1 cellular context compared by ENCODE assay signal in the genomic region with DNA sequence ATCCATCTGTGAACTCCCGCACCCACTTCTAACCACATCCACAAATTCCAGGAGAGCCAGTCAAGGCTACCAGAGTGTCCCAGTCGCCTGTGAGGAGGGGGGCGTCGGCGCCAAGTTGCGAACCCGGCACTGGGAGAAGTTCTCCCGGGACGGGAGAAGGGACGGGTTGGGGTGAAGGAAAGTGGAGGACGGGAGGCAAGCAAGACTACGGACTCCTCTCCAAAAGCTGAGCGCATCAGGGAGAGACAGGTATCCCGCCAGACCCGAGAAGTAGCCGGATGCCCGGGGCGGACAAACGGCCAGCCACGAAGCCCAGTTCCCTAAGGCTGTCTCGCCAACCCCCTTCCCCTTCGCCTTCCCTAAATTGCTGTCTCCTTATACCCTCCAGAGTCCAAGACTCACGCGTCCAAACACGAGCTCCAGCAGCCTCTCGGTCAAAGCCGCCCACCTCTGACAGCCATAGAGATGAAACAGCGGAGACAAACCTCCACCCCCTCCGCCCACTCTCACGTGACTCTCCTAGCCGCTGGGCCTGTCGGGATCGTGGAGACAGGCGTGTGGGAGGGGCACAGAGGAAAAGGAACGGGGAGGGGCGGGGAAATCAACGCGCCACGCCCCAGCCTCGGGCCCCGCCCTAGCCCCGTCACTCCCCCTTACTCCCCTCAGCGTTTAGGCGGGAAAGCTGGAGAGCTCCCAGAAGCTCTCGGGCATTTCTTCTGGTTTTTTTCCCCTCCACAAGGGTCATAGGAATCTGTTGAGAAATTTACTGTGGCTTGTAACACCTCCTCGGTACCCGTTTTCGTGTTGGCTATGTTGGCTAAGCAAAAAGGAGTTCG.
TF ChIP-seq lines count a peak whose summit lies in the region.

Gene MICU1 (minus strand): TSS at position 472 of the 836 bp plus-strand sequence. CDS start 59,286 bp downstream, outside the sequence.

TF ChIP-seq in A549, 52 proteins besides CTCF, POLR2A, EP300 and RAD21 (continued from another document):
- TF ChIP-seq, protein P1, sequence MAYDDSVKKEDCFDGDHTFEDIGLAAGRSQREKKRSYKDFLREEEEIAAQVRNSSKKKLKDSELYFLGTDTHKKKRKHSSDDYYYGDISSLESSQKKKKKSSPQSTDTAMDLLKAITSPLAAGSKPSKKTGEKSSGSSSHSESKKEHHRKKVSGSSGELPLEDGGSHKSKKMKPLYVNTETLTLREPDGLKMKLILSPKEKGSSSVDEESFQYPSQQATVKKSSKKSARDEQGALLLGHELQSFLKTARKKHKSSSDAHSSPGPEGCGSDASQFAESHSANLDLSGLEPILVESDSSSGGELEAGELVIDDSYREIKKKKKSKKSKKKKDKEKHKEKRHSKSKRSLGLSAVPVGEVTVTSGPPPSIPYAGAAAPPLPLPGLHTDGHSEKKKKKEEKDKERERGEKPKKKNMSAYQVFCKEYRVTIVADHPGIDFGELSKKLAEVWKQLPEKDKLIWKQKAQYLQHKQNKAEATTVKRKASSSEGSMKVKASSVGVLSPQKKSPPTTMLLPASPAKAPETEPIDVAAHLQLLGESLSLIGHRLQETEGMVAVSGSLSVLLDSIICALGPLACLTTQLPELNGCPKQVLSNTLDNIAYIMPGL (CRISPR knock-in tag; IDR thresholded peaks at IDR 0.05; ENCODE audit: borderline replicate concordance) = no peak
- no peak for TF ChIP-seq NFE2L2 (conservative IDR thresholded peaks at IDR 0.05; ENCODE audit: low read length)
- no peak for TF ChIP-seq EHMT2 (IDR thresholded peaks at IDR 0.05; ENCODE audit: low read depth)
- TF ChIP-seq BCL3 (IDR thresholded peaks at IDR 0.05) = peak; percentile 46; the same call in 1 of the 3 replicates
- TF ChIP-seq CBX2 (IDR thresholded peaks at IDR 0.05; ENCODE audit: borderline replicate concordance, low read depth) = no peak
- no peak for TF ChIP-seq KDM1A (IDR thresholded peaks at IDR 0.05; ENCODE audit: low read depth)
- no peak for TF ChIP-seq FOSL2 (IDR thresholded peaks at IDR 0.05)
- TF ChIP-seq FOSL2 (CRISPR knock-in tag; IDR thresholded peaks at IDR 0.05) = no peak
- TF ChIP-seq EHF (CRISPR knock-in tag; IDR thresholded peaks at IDR 0.05) = no peak
- TF ChIP-seq, protein P2, sequence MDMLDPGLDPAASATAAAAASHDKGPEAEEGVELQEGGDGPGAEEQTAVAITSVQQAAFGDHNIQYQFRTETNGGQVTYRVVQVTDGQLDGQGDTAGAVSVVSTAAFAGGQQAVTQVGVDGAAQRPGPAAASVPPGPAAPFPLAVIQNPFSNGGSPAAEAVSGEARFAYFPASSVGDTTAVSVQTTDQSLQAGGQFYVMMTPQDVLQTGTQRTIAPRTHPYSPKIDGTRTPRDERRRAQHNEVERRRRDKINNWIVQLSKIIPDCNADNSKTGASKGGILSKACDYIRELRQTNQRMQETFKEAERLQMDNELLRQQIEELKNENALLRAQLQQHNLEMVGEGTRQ (IDR thresholded peaks at IDR 0.05) = peak; percentile 89
- TF ChIP-seq HOXA7 (CRISPR knock-in tag; IDR thresholded peaks at IDR 0.05) = no peak
- no peak for TF ChIP-seq RARB (CRISPR knock-in tag; IDR thresholded peaks at IDR 0.05)
- no peak for TF ChIP-seq TP53 (CRISPR knock-in tag; IDR thresholded peaks at IDR 0.05)
- TF ChIP-seq, protein P3, sequence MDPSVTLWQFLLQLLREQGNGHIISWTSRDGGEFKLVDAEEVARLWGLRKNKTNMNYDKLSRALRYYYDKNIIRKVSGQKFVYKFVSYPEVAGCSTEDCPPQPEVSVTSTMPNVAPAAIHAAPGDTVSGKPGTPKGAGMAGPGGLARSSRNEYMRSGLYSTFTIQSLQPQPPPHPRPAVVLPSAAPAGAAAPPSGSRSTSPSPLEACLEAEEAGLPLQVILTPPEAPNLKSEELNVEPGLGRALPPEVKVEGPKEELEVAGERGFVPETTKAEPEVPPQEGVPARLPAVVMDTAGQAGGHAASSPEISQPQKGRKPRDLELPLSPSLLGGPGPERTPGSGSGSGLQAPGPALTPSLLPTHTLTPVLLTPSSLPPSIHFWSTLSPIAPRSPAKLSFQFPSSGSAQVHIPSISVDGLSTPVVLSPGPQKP (IDR thresholded peaks at IDR 0.05; ENCODE audit: low read depth, low read length) = no peak
- TF ChIP-seq RFX5 (IDR thresholded peaks at IDR 0.05) = no peak
- peak; percentile 48; the same call in 1 of the 2 replicates for TF ChIP-seq KDM5A (IDR thresholded peaks at IDR 0.05)
- TF ChIP-seq CEBPB (IDR thresholded peaks at IDR 0.05) = peak in 1 of 2 experiments; percentile 35; a peak in 1 of 4 replicates
- TF ChIP-seq HEYL (CRISPR knock-in tag; IDR thresholded peaks at IDR 0.05) = no peak
- TF ChIP-seq CBX8 (IDR thresholded peaks at IDR 0.05) = no peak
- no peak for TF ChIP-seq RCOR1 (IDR thresholded peaks at IDR 0.05; ENCODE audit: low read depth, low read length)
- no peak for TF ChIP-seq FOSB (CRISPR knock-in tag; IDR thresholded peaks at IDR 0.05)
- no peak for TF ChIP-seq ZFP36 (IDR thresholded peaks at IDR 0.05; ENCODE audit: borderline replicate concordance, partially characterized antibody)
- no peak for TF ChIP-seq HOXB5 (CRISPR knock-in tag; IDR thresholded peaks at IDR 0.05)
- TF ChIP-seq JUN (IDR thresholded peaks at IDR 0.05) = peak; percentile 58 to 59; a peak in 2 of 5 replicates
- TF ChIP-seq POLR2AphosphoS2 (conservative IDR thresholded peaks at IDR 0.05; ENCODE audit: low read length) = no peak
- TF ChIP-seq, protein P4, sequence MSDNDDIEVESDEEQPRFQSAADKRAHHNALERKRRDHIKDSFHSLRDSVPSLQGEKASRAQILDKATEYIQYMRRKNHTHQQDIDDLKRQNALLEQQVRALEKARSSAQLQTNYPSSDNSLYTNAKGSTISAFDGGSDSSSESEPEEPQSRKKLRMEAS (IDR thresholded peaks at IDR 0.05) = peak; percentile 89
- TF ChIP-seq PHF8 (IDR thresholded peaks at IDR 0.05; ENCODE audit: borderline replicate concordance, low read depth) = peak; percentile 47; the same call in 1 of the 2 replicates
- no peak for TF ChIP-seq GATA3 (IDR thresholded peaks at IDR 0.05; ENCODE audit: borderline replicate concordance)
- no peak for TF ChIP-seq TFCP2L1 (CRISPR knock-in tag; IDR thresholded peaks at IDR 0.05)
- TF ChIP-seq ZC3H11A (IDR thresholded peaks at IDR 0.05) = no peak
- TF ChIP-seq BHLHE40 (IDR thresholded peaks at IDR 0.05; ENCODE audit: low read depth, low read length) = peak; percentile 86
- TF ChIP-seq ZNF302 (CRISPR knock-in tag; IDR thresholded peaks at IDR 0.05) = no peak
- no peak for TF ChIP-seq RNF2 (IDR thresholded peaks at IDR 0.05; ENCODE audit: borderline replicate concordance, low read depth)
